ENCODE assay signal across 8 cellular contexts in the genomic region with DNA sequence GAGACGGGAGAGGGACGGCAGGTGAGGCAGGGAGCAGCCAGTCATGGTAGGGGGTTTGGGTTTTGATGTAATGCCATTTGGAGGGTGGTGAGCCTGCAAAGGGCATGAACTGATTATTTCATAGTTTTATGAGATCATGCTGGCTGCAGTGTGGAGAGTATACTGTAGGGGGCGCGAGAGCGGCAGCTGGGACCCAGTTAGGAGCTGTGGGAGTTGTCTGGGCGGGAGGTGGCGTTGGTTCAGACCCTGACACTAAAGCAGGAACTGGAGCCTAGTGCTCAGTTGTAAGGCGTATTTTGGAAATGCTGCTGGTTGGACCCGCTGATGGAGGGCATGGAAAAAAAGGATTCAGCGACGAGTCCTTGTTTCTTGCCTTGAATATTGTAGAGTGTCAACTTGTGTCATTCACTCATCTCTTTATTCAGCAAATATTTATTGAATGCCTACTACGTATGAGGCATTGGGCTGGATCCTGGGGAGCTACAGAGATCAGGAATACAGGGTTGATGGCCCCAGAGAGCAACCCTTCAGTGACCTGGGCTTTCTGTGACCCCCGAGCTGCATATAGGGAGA. TPM values are rescaled to one million over a fixed set of nuclear protein-coding genes. Genes with fewer than 3 reads are reported as not detected.
A peak's percentile ranks its signal among the peaks of the same experiment; 100 is the strongest.
DNase-seq lines count a peak whose midpoint lies in the region; ATAC-seq and TF ChIP-seq lines count a peak whose summit lies in the region.

No MANE protein-coding gene starts in this region.

- TF ChIP-seq CTCF in PC-9 (conservative IDR thresholded peaks at IDR 0.05), result peak; percentile 88
- peak; percentile 92 for TF ChIP-seq CTCF in fibroblast of mammary gland (conservative IDR thresholded peaks at IDR 0.05; ENCODE audit: control insufficient read depth, insufficient read depth, low read depth, low read length)
- peak; percentile 96 for TF ChIP-seq CTCF in neural progenitor cell (IDR thresholded peaks at IDR 0.05)

- H3F3A ChIP-seq in PC-9 (ENCODE audit: insufficient read depth, low read depth) (no peaks in the 10 kb centered on the region), neural progenitor cell (ENCODE audit: low read depth) (no peaks in the 10 kb centered on the region)

- H3K36me3 ChIP-seq in PC-9 (ENCODE audit: low read depth) (no peaks in the 10 kb centered on the region), neural progenitor cell (no peaks in the 10 kb centered on the region)

- no peaks in the 10 kb centered on the region for H3K9me3 ChIP-seq in PC-9 (ENCODE audit: insufficient read depth, low read depth)
- no peaks in the 10 kb centered on the region for H3K9me3 ChIP-seq in neural progenitor cell (ENCODE audit: low read depth)

- peaks cover 41% of the 10 kb centered on the region for H3K4me1 Mint-ChIP-seq in activated T-cell treated with anti-CD3 and anti-CD28 coated beads, Interleukin-2, amount 50 U/mL, for 4 hours (ENCODE audit: low read depth)
- H3K4me1 Mint-ChIP-seq in neural progenitor cell, result peaks cover 4% of the 10 kb centered on the region

- no peak overlapping the region for H3K27ac ChIP-seq in PC-9
- no peak overlapping the region for H3K27ac ChIP-seq in neural progenitor cell
- H3K27ac ChIP-seq in substantia nigra (ENCODE audit: low read depth, low read length, poor library complexity, severe bottlenecking), result no peak overlapping the region

- CTCF ChIA-PET in PC-9 (lab: Charles Lee), result interaction anchor here (0.6 to 1.4 kb wide), 9 partner anchors 10 to 277 kb away, joined by 3 to 7 read pairs (median 4); a partner anchor contains a TSS

- H3K9ac ChIP-seq in neural progenitor cell, result no peak overlapping the region

- no peaks in the 10 kb centered on the region for H3K9me2 ChIP-seq in PC-9 (ENCODE audit: insufficient read depth)

- peaks cover 19% of the 10 kb centered on the region; the same call in 1 of the 2 replicates for H3K27me3 ChIP-seq in PC-9 (ENCODE audit: insufficient read depth, low read depth)
- H3K27me3 ChIP-seq in neural progenitor cell, result no peaks in the 10 kb centered on the region

- ATAC-seq in HG03175 (IDR thresholded peaks at IDR 0.05; ENCODE audit: unreplicated experiment), result peak; percentile 83
- ATAC-seq in activated T-cell treated with anti-CD3 and anti-CD28 coated beads, Interleukin-2, amount 50 U/mL, for 4 hours, result peak; percentile 73 to 79

- H3K79me2 ChIP-seq in PC-9 (ENCODE audit: low read depth), result no peaks in the 10 kb centered on the region
- no peaks in the 10 kb centered on the region for H3K79me2 ChIP-seq in neural progenitor cell (ENCODE audit: low read depth)

- DNase-seq in NCI-H510A treated with DMSO at 0.1 percent for 48 hours (lab: John Stamatoyannopoulos, UW), result peak; percentile 20
- DNase-seq in NCI-H510A (lab: John Stamatoyannopoulos, UW), result no peak
- peak; percentile 55 to 65 for DNase-seq in PC-9
- DNase-seq in activated T-cell treated with anti-CD3 and anti-CD28 coated beads, Interleukin-2, amount 50 U/mL, for 4 hours, result peak; percentile 90
- peak; percentile 71 for DNase-seq in fibroblast of mammary gland (ENCODE audit: low read depth)
- DNase-seq in neural progenitor cell (ENCODE audit: low spot score), result peak; percentile 79
- DNase-seq in substantia nigra (lab: John Stamatoyannopoulos, UW), result peak in 42 of 49 donors; percentile 3 to 71 (median 40)

- no peaks in the 10 kb centered on the region for H3K27me3 Mint-ChIP-seq in activated T-cell treated with anti-CD3 and anti-CD28 coated beads, Interleukin-2, amount 50 U/mL, for 4 hours (ENCODE audit: low read depth)
- peaks cover 4% of the 10 kb centered on the region for H3K27me3 Mint-ChIP-seq in neural progenitor cell (ENCODE audit: insufficient read depth, low read depth)

- H2AFZ ChIP-seq in PC-9 (no peak overlapping the region), neural progenitor cell (replicated peaks) (peak overlapping the region; percentile 88)

- no peak overlapping the region for H3K27ac Mint-ChIP-seq in neural progenitor cell

- H3K4me2 ChIP-seq in PC-9, result no peak overlapping the region
- H3K4me2 ChIP-seq in neural progenitor cell, result no peak overlapping the region

- no peaks in the 10 kb centered on the region for H4K20me1 ChIP-seq in PC-9 (ENCODE audit: insufficient read depth)
- H4K20me1 ChIP-seq in neural progenitor cell (ENCODE audit: low read depth), result no peaks in the 10 kb centered on the region

- H3K36me3 Mint-ChIP-seq in activated T-cell treated with anti-CD3 and anti-CD28 coated beads, Interleukin-2, amount 50 U/mL, for 4 hours (ENCODE audit: insufficient read depth), result no peaks in the 10 kb centered on the region
- H3K36me3 Mint-ChIP-seq in neural progenitor cell, result no peaks in the 10 kb centered on the region

- POLR2A ChIA-PET in PC-9 (lab: Charles Lee; ENCODE audit: unreplicated experiment), result no interaction called here

- intact Hi-C loops in PC-9 (cut with micrococcal nuclease; ENCODE audit: unreplicated experiment), result loop anchor here (1.0 to 5.0 kb wide), 4 partner anchors 55 to 278 kb away; no protein-coding TSS in a partner anchor

- H3K4me3 ChIP-seq in PC-9 (no peak overlapping the region), fibroblast of mammary gland (ENCODE audit: control insufficient read depth, low read depth, low read length) (no peak overlapping the region), neural progenitor cell (no peak overlapping the region)

- H3K4me1 ChIP-seq in PC-9 (replicated peaks; ENCODE audit: insufficient read depth), result 0 out of 2 replicates have a peak, but pooled peaks cover 1% of the 10 kb centered on the region
- H3K4me1 ChIP-seq in neural progenitor cell, result no peaks in the 10 kb centered on the region

- no TSS peak for BruUV-seq in PC-9 (replicated peaks; lab: Mats Ljungman, UMichigan)

- no peak overlapping the region for H3K4me3 Mint-ChIP-seq in activated T-cell treated with anti-CD3 and anti-CD28 coated beads, Interleukin-2, amount 50 U/mL, for 4 hours
- no peak overlapping the region for H3K4me3 Mint-ChIP-seq in neural progenitor cell

- H3K9me3 Mint-ChIP-seq in activated T-cell treated with anti-CD3 and anti-CD28 coated beads, Interleukin-2, amount 50 U/mL, for 4 hours, result no peaks in the 10 kb centered on the region
- H3K9me3 Mint-ChIP-seq in neural progenitor cell, result no peaks in the 10 kb centered on the region

RNA-seq across cellular contexts. Expression of a gene that starts 23.7 kb away (rescaled TPM):
- total RNA-seq in PC-9 (2021), result 5.1 and 7.2 TPM in 2 replicates
- total RNA-seq in activated T-cell treated with anti-CD3 and anti-CD28 coated beads, Interleukin-2, amount 50 U/mL, for 4 hours, result 10 to 100 TPM in 1 of 3 donors, 1 to 10 TPM in 2; 8.8 to 10.7 (median 8.9) TPM
- total RNA-seq in neural progenitor cell (ENCODE audit: low replicate concordance), result 6.5 and 11.9 TPM in 2 replicates
